13 cellular contexts compared by ENCODE assay signal in the genomic region with DNA sequence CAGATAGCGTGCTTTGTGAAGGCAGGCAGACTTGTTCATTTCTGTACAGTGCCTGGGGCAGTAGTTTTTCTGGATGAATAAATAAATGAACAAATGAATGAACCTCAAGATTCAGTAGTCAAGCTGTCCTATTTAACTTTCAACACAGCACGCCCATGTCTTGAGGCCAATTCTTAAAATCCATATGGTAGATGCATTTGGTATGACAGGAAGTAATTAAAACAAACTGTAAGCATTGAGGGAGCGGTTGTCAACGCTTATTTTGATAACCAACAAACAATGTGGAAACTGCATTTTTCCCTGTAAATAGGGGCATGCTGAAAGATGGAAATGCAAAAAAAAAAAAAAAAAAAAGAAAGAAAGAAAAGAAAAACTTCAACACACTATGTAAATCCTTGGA.
"Had no signal": no experiment of that assay in that cellular context is flagged by ENCODE, and none has a peak within 500 bp of the region (broad histone marks: within the 10 kb centered on the region; RNA-seq: fewer than 3 reads in every experiment).

No MANE protein-coding gene starts in this region.

- H3K9ac ChIP-seq: neural progenitor cell had no signal

- H3K4me3 Mint-ChIP-seq: activated CD4-positive, alpha-beta T cell treated with anti-CD3 and anti-CD28 coated beads, Interleukin-2, amount 10 ng/mL, durations not matched to agents 7 days and 5 days; activated naive CD8-positive, alpha-beta T cell treated with anti-CD3 and anti-CD28 coated beads for 36 hours had no signal

- H3K36me3 ChIP-seq: neural progenitor cell, ovary, tibial artery, vagina had no signal

- H3K36me3 Mint-ChIP-seq: activated naive CD8-positive, alpha-beta T cell treated with anti-CD3 and anti-CD28 coated beads for 36 hours; neural progenitor cell; stimulated activated naive B cell treated with anti-CD40 and anti-IgM and Interleukin-4, amounts not matched to agents 10 μg/mL and 1 μg/mL and 100 μg/mL, for 72 hours had no signal

- H3K27ac Mint-ChIP-seq: activated CD4-positive, alpha-beta T cell treated with anti-CD3 and anti-CD28 coated beads, Interleukin-2, amount 10 ng/mL, durations not matched to agents 7 days and 5 days; activated naive CD8-positive, alpha-beta T cell treated with anti-CD3 and anti-CD28 coated beads for 36 hours; dendritic cell treated with granulocyte-macrophage colony-stimulating factor and Interleukin-4, amounts not matched to agents 40 ng/mL and 50 ng/mL, for 4 days; neural progenitor cell; stimulated activated naive B cell treated with anti-CD40 and anti-IgM and Interleukin-4, amounts not matched to agents 10 μg/mL and 1 μg/mL and 100 μg/mL, for 72 hours had no signal

- DNase-seq: activated CD4-positive, alpha-beta T cell treated with anti-CD3 and anti-CD28 coated beads, Interleukin-2, amount 10 ng/mL, durations not matched to agents 7 days and 5 days; activated CD8-positive, alpha-beta memory T cell treated with anti-CD3 and anti-CD28 coated beads, Interleukin-2, amount 50 U/mL, for 48 hours; activated naive CD8-positive, alpha-beta T cell treated with anti-CD3 and anti-CD28 coated beads for 36 hours; cerebellar nuclear complex; erythroblast; ovary; stimulated activated CD4-positive, alpha-beta T cell treated with anti-CD3 and anti-CD28 coated beads, Interleukin-4, amount 100 ng/mL, for 1 hour; stimulated activated naive B cell treated with anti-CD40 and anti-IgM and Interleukin-4, amounts not matched to agents 10 μg/mL and 1 μg/mL and 100 μg/mL, for 72 hours; T-helper 9 cell; tibial artery had no signal

- H2AFZ ChIP-seq: neural progenitor cell had no signal

- ATAC-seq: stimulated activated naive B cell treated with anti-CD40 and anti-IgM and Interleukin-4, amounts not matched to agents 10 μg/mL and 1 μg/mL and 100 μg/mL, for 72 hours had no signal

- H3K27me3 ChIP-seq: ovary had no signal

- H3K9me3 ChIP-seq: ovary, tibial artery, vagina had no signal

- H3K27ac ChIP-seq: neural progenitor cell, ovary, tibial artery, vagina had no signal
